Comparison of ENCODE assay signal across 1 cellular context in genomic region chr1:226186124-226187018, GRCh38.
TF ChIP-seq lines count a peak whose summit lies in the region.

ACBD3 (minus strand) TSS chr1:226186741; CDS start chr1:226186675, 66 bp downstream.

TF ChIP-seq in HepG2, 621 proteins besides CTCF, POLR2A, EP300 and RAD21 (continued from another document and continues in another):
- peak; percentile 86; the same call in 1 of the 2 replicates for TF ChIP-seq ZGPAT (CRISPR knock-in tag; IDR thresholded peaks at IDR 0.05)
- peak; percentile 73; the same call in 1 of the 2 replicates for TF ChIP-seq ZNF230 (CRISPR knock-in tag; IDR thresholded peaks at IDR 0.05)
- peak; percentile 25; the same call in 1 of the 2 replicates for TF ChIP-seq ZNF263 (CRISPR knock-in tag; IDR thresholded peaks at IDR 0.05)
- peak; percentile 58 for TF ChIP-seq CBX1 (IDR thresholded peaks at IDR 0.05; ENCODE audit: low read depth)
- TF ChIP-seq BCLAF1 (IDR thresholded peaks at IDR 0.05) = no peak
- TF ChIP-seq DR1 (CRISPR knock-in tag; IDR thresholded peaks at IDR 0.05) = peak; percentile 64
- TF ChIP-seq ZNF3 (CRISPR knock-in tag; IDR thresholded peaks at IDR 0.05) = no peak
- peak; percentile 90 for TF ChIP-seq HOXA3 (CRISPR knock-in tag; IDR thresholded peaks at IDR 0.05)
- TF ChIP-seq ZNF280D (CRISPR knock-in tag; IDR thresholded peaks at IDR 0.05) = 0 out of 2 replicates have a peak, but pooled peaks have one; percentile 43
- 0 out of 2 replicates have a peak, but pooled peaks have one; percentile 40 for TF ChIP-seq ZNF609 (CRISPR knock-in tag; IDR thresholded peaks at IDR 0.05; ENCODE audit: borderline replicate concordance)
- TF ChIP-seq TMF1 (CRISPR knock-in tag; IDR thresholded peaks at IDR 0.05; ENCODE audit: low read depth) = peak; percentile 88; the same call in 1 of the 2 replicates
- peak; percentile 77; the same call in 1 of the 2 replicates for TF ChIP-seq ZNF639 (CRISPR knock-in tag; conservative IDR thresholded peaks at IDR 0.05)
- TF ChIP-seq THAP8 (CRISPR knock-in tag; IDR thresholded peaks at IDR 0.05; ENCODE audit: borderline replicate concordance) = 0 out of 2 replicates have a peak, but pooled peaks have one; percentile 44
- TF ChIP-seq CBFB (CRISPR knock-in tag; IDR thresholded peaks at IDR 0.05) = no peak
- TF ChIP-seq KMT2A (CRISPR knock-in tag; IDR thresholded peaks at IDR 0.05) = peak; percentile 86
- TF ChIP-seq ZNF512 (CRISPR knock-in tag; IDR thresholded peaks at IDR 0.05) = peak; percentile 43; the same call in 1 of the 2 replicates
- no peak for TF ChIP-seq TEF (CRISPR knock-in tag; IDR thresholded peaks at IDR 0.05)
- peak; percentile 87 for TF ChIP-seq ZNF546 (CRISPR knock-in tag; conservative IDR thresholded peaks at IDR 0.05)
- TF ChIP-seq SOX5 (CRISPR knock-in tag; IDR thresholded peaks at IDR 0.05; ENCODE audit: borderline replicate concordance) = peak; percentile 65; the same call in 1 of the 2 replicates
- peak; percentile 75; the same call in 1 of the 2 replicates for TF ChIP-seq MYPOP (CRISPR knock-in tag; IDR thresholded peaks at IDR 0.05)
- TF ChIP-seq FLYWCH1 (CRISPR knock-in tag; IDR thresholded peaks at IDR 0.05) = peak; percentile 53; the same call in 1 of the 2 replicates
- peak; percentile 74; the same call in 1 of the 2 replicates for TF ChIP-seq THAP9 (CRISPR knock-in tag; IDR thresholded peaks at IDR 0.05; ENCODE audit: borderline replicate concordance)
- no peak for TF ChIP-seq LCORL (IDR thresholded peaks at IDR 0.05)
- peak; percentile 67 for TF ChIP-seq LCORL (CRISPR knock-in tag; IDR thresholded peaks at IDR 0.05)
- peak; percentile 87 for TF ChIP-seq SRY (CRISPR knock-in tag; IDR thresholded peaks at IDR 0.05)
- peak; percentile 59; the same call in 1 of the 2 replicates for TF ChIP-seq ZNF770 (CRISPR knock-in tag; IDR thresholded peaks at IDR 0.05)
- 0 out of 2 replicates have a peak, but pooled peaks have one; percentile 44 for TF ChIP-seq MAZ (IDR thresholded peaks at IDR 0.05; ENCODE audit: borderline replicate concordance, low read depth, low read length)
- peak; percentile 61 for TF ChIP-seq MAZ (CRISPR knock-in tag; IDR thresholded peaks at IDR 0.05; ENCODE audit: low read depth)
- TF ChIP-seq TOPORS (CRISPR knock-in tag; IDR thresholded peaks at IDR 0.05) = peak; percentile 65
